In genomic region chr22:49957826-49958461, GRCh38 we compare ENCODE assay signal across 1 cellular context.
TF ChIP-seq lines count a peak whose summit lies in the region.

No MANE protein-coding gene starts in this region.

TF ChIP-seq in HepG2, 621 proteins besides CTCF, POLR2A, EP300 and RAD21:
- no peak for TF ChIP-seq HOXA3 (CRISPR knock-in tag; IDR thresholded peaks at IDR 0.05)
- no peak for TF ChIP-seq ZNF562 (CRISPR knock-in tag; IDR thresholded peaks at IDR 0.05; ENCODE audit: borderline replicate concordance)
- no peak for TF ChIP-seq HHEX (CRISPR knock-in tag; IDR thresholded peaks at IDR 0.05)
- 0 out of 2 replicates have a peak, but pooled peaks have one; percentile 12 for TF ChIP-seq GABPB1 (CRISPR knock-in tag; IDR thresholded peaks at IDR 0.05)
- no peak for TF ChIP-seq TRAFD1 (CRISPR knock-in tag; IDR thresholded peaks at IDR 0.05; ENCODE audit: borderline replicate concordance)
- no peak for TF ChIP-seq SMYD3 (CRISPR knock-in tag; IDR thresholded peaks at IDR 0.05)
- TF ChIP-seq AGO2 (optimal IDR thresholded peaks at IDR 0.05; ENCODE audit: low read depth, low read length): peak; percentile 19
- TF ChIP-seq ZBTB38 (CRISPR knock-in tag; IDR thresholded peaks at IDR 0.05): peak; percentile 80
- TF ChIP-seq ZFY (CRISPR knock-in tag; IDR thresholded peaks at IDR 0.05): 0 out of 2 replicates have a peak, but pooled peaks have one; percentile 19
- no peak for TF ChIP-seq BRCA1 (CRISPR knock-in tag; IDR thresholded peaks at IDR 0.05)
- no peak for TF ChIP-seq NR2F6 (IDR thresholded peaks at IDR 0.05)
- 0 out of 2 replicates have a peak, but pooled peaks have one; percentile 29 for TF ChIP-seq NR2F6 (CRISPR knock-in tag; IDR thresholded peaks at IDR 0.05)
